1 cellular context compared by ENCODE assay signal in the genomic region with DNA sequence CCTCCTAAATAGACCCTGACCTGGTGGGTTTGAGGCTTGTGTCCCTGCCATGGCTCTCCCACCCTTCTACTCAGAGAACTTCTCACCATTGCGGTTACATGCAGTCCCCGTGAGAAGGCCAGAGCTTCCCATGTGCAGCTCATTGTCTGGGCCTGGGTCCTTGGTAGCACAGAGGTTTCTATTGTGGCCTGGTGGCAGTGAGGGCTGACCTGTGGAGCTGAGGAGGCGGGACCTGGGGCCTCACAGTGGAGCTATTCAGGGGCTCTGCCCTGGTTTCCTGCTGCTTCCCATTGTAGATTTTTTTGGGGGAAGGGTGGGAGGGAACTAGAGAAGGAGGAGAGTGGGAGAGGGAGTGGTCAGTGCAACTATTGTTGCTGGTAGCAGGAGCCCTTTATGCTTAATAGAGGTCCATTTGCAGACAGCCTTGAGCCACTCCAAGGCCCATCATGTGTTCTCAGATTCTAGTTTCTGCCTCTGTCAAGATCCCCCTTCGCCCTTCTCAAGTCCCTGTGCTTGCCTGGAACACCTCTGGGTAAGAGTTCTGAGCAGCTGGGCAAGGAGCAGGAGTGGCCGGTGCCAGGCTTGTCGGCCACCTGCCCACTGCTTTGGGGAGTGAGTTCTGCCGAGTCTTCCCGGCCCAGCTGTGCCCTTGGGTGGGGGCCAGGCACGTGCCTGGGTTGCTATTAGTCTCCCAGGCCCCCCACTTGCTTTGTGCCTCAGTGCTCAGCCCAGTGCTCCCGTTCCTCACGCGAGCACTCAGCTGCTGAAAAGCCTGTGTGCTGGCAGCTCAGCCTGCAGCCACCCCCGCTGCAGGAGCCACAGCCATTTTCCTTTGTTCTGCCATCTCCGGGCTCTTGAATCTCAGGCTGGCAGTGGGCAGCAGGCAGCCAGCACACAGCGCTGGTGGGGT.
TF ChIP-seq lines count a peak whose summit lies in the region.

No MANE protein-coding gene starts in this region.

TF ChIP-seq in A549, 52 proteins besides CTCF, POLR2A, EP300 and RAD21 (continued from another document):
- TF ChIP-seq KDM5A (IDR thresholded peaks at IDR 0.05): no peak
- no peak for TF ChIP-seq MAFK (IDR thresholded peaks at IDR 0.05; ENCODE audit: partially characterized antibody)
- TF ChIP-seq, protein P1, sequence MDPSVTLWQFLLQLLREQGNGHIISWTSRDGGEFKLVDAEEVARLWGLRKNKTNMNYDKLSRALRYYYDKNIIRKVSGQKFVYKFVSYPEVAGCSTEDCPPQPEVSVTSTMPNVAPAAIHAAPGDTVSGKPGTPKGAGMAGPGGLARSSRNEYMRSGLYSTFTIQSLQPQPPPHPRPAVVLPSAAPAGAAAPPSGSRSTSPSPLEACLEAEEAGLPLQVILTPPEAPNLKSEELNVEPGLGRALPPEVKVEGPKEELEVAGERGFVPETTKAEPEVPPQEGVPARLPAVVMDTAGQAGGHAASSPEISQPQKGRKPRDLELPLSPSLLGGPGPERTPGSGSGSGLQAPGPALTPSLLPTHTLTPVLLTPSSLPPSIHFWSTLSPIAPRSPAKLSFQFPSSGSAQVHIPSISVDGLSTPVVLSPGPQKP (IDR thresholded peaks at IDR 0.05; ENCODE audit: low read depth, low read length): no peak
- TF ChIP-seq, protein P2, sequence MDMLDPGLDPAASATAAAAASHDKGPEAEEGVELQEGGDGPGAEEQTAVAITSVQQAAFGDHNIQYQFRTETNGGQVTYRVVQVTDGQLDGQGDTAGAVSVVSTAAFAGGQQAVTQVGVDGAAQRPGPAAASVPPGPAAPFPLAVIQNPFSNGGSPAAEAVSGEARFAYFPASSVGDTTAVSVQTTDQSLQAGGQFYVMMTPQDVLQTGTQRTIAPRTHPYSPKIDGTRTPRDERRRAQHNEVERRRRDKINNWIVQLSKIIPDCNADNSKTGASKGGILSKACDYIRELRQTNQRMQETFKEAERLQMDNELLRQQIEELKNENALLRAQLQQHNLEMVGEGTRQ (IDR thresholded peaks at IDR 0.05): no peak
- no peak for TF ChIP-seq FOXS1 (CRISPR knock-in tag; IDR thresholded peaks at IDR 0.05)
- no peak for TF ChIP-seq RNF2 (IDR thresholded peaks at IDR 0.05; ENCODE audit: borderline replicate concordance, low read depth)
- TF ChIP-seq, protein P3, sequence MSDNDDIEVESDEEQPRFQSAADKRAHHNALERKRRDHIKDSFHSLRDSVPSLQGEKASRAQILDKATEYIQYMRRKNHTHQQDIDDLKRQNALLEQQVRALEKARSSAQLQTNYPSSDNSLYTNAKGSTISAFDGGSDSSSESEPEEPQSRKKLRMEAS (IDR thresholded peaks at IDR 0.05): no peak
- no peak for TF ChIP-seq POLR2AphosphoS2 (conservative IDR thresholded peaks at IDR 0.05; ENCODE audit: low read length)
- no peak for TF ChIP-seq ZNF302 (CRISPR knock-in tag; IDR thresholded peaks at IDR 0.05)
TF ChIP-seq in A549: peak in this region for 0.
